ENCODE assay signal across 15 cellular contexts in genomic region chr4:147790412-147790811, GRCh38. TPM values are rescaled to one million over a fixed set of nuclear protein-coding genes. Genes with fewer than 3 reads are reported as not detected.
DNase-seq lines count a peak whose midpoint lies in the region; TF ChIP-seq lines count a peak whose summit lies in the region.
"Had no signal": no experiment of that assay in that cellular context is flagged by ENCODE, and none has a peak within 500 bp of the region (broad histone marks: within the 10 kb centered on the region; RNA-seq: fewer than 3 reads in every experiment).

No MANE protein-coding gene starts in this region.

- H3K27me3 ChIP-seq in esophagus squamous epithelium (no peaks in the 10 kb centered on the region), sigmoid colon (no peaks in the 10 kb centered on the region)
- H3K27me3 ChIP-seq: BLaER1 had no signal

- intact Hi-C loops in esophagus squamous epithelium (cut with DNase I) (no loop called here), sigmoid colon (cut with DNase I) (no loop called here)

- peak; percentile 36 for DNase-seq in SIG-M5 treated with dmso at 0.1 percent for 504 hours (lab: John Stamatoyannopoulos, UW; ENCODE audit: unreplicated experiment)
- no peak for DNase-seq in SIG-M5 (lab: John Stamatoyannopoulos, UW)
- peak; percentile 38 for DNase-seq in RWPE1 (ENCODE audit: low spot score)
- no peak for DNase-seq in esophagus squamous epithelium (lab: John Stamatoyannopoulos, UW)
- no peak for DNase-seq in sigmoid colon
- no peak for DNase-seq in NCI-H187 treated with DMSO at 0.1 percent for 48 hours (lab: John Stamatoyannopoulos, UW)
- no peak for DNase-seq in COLO829 (ENCODE audit: low spot score)
- DNase-seq in NCI-H128 (lab: John Stamatoyannopoulos, UW; ENCODE audit: unreplicated experiment) = no peak
- DNase-seq: CD8-positive, alpha-beta memory T cell; HFFc6; NCI-H146; NCI-H226; NCI-H524 treated with DMSO at 0.1 percent for 48 hours had no signal

- H3K27ac ChIP-seq in RWPE1 (no peak overlapping the region), esophagus squamous epithelium (peak overlapping the region; percentile 3 to 72 (median 37)), sigmoid colon (peak overlapping the region in 3 of 4 donors; percentile 16 to 67 (median 57))
- H3K27ac ChIP-seq: BLaER1 had no signal

- TF ChIP-seq EP300 in sigmoid colon (IDR thresholded peaks at IDR 0.05) = no peak

- no peaks in the 10 kb centered on the region for H3K9me3 ChIP-seq in esophagus squamous epithelium
- H3K9me3 ChIP-seq in sigmoid colon = no peaks in the 10 kb centered on the region
- H3K9me3 ChIP-seq: BLaER1 had no signal

- POLR2A ChIA-PET in RWPE1 (lab: Yijun Ruan, JAX; ENCODE audit: low non-redundant PET) = no interaction called here

- H3K4me1 ChIP-seq in esophagus squamous epithelium = peaks cover 20 to 100% (median 64%) of the 10 kb centered on the region in 3 donors
- H3K4me1 ChIP-seq in sigmoid colon = peaks cover 0 to 89% (median 85%) of the 10 kb centered on the region in 4 donors

- WGBS in esophagus squamous epithelium, 2 donors = 47 to 62% methylated on average over 2 of the region's 2 CpGs
- 30 to 74% methylated on average over 2 of the region's 2 CpGs for WGBS in sigmoid colon, 2 donors

- H3K36me3 ChIP-seq in esophagus squamous epithelium = no peaks in the 10 kb centered on the region
- H3K36me3 ChIP-seq in sigmoid colon = no peaks in the 10 kb centered on the region
- H3K36me3 ChIP-seq: BLaER1 had no signal

- H3K4me3 ChIP-seq in esophagus squamous epithelium (no peak overlapping the region), sigmoid colon (no peak overlapping the region)
- H3K4me3 ChIP-seq: BLaER1, K562 had no signal

- CTCF ChIA-PET in RWPE1 (lab: Yijun Ruan, JAX) = interaction anchor here (1.4 kb wide), 1 partner anchor 20 kb away, joined by 4 read pairs; no protein-coding TSS in a partner anchor

- no peak for TF ChIP-seq POLR2A in esophagus squamous epithelium (IDR thresholded peaks at IDR 0.05)
- no peak for TF ChIP-seq POLR2A in sigmoid colon (IDR thresholded peaks at IDR 0.05)

- no peak for TF ChIP-seq CTCF in RWPE1 (conservative IDR thresholded peaks at IDR 0.05; ENCODE audit: low read depth)
- TF ChIP-seq CTCF in esophagus squamous epithelium (IDR thresholded peaks at IDR 0.05) = no peak
- TF ChIP-seq CTCF in sigmoid colon (IDR thresholded peaks at IDR 0.05) = no peak

RNA-seq across cellular contexts. Expression of gene ARHGAP10, which starts 58.5 kb away (rescaled TPM):
- total RNA-seq in esophagus squamous epithelium = 100 to 1,000 TPM in 1 of 4 donors, 10 to 100 TPM in 3; 26.5 to 117 (median 29.7) TPM
- 100 to 1,000 TPM; 123 to 158 (median 139) TPM for total RNA-seq in sigmoid colon
- 1 to 10 TPM; 3.0 to 7.3 (median 7.2) TPM for polyA plus RNA-seq in sigmoid colon

Comparison
In these comparisons a context has a peak if more than half of its experiments do, and no peak if none do; other contexts are left out.
1. DNase-seq: peak in SIG-M5 treated with dmso at 0.1 percent for 504 hours (single experiment) and RWPE1 (single experiment); none in SIG-M5 (single experiment), esophagus squamous epithelium (single experiment), sigmoid colon (single experiment), NCI-H187 treated with DMSO at 0.1 percent for 48 hours (single experiment), COLO829 (single experiment) and NCI-H128 (single experiment).